10 cellular contexts compared by ENCODE assay signal in genomic region chr5:174750720-174751119, GRCh38. TPM values are rescaled to one million over a fixed set of nuclear protein-coding genes. Genes with fewer than 3 reads are reported as not detected.
DNase-seq lines count a peak whose midpoint lies in the region; ATAC-seq, FAIRE-seq and TF ChIP-seq lines count a peak whose summit lies in the region.
"Had no signal": no experiment of that assay in that cellular context is flagged by ENCODE, and none has a peak within 500 bp of the region (broad histone marks: within the 10 kb centered on the region; RNA-seq: fewer than 3 reads in every experiment).

No MANE protein-coding gene starts in this region.

- H3K27me3 Mint-ChIP-seq in H9 (ENCODE audit: low read depth) = peaks cover 93% of the 10 kb centered on the region
- H3K27me3 Mint-ChIP-seq in astrocyte (ENCODE audit: low read depth, unreplicated experiment) = peaks cover 62% of the 10 kb centered on the region

- H3K27ac ChIP-seq in H9 (ENCODE audit: insufficient read length, low read depth, low read length) (no peak overlapping the region), astrocyte (ENCODE audit: low read depth, low read length) (no peak overlapping the region), iPS DF 6.9 (ENCODE audit: low read length) (no peak overlapping the region)
- H3K27ac ChIP-seq: right lobe of liver had no signal

- H2BK12ac ChIP-seq in H9 (ENCODE audit: insufficient read length, low read depth, low read length) = no peak overlapping the region

- no peaks in the 10 kb centered on the region for H3K79me1 ChIP-seq in H9 (ENCODE audit: insufficient read depth, low read depth, low read length, poor library complexity, severe bottlenecking)

- no peak overlapping the region for H2BK5ac ChIP-seq in H9 (ENCODE audit: insufficient read length, low read length)

- no peak overlapping the region for H4K91ac ChIP-seq in H9 (ENCODE audit: insufficient read length, low read depth, low read length)

- H3K36me3 ChIP-seq in astrocyte (ENCODE audit: insufficient read depth, low read length) = no peaks in the 10 kb centered on the region
- H3K36me3 ChIP-seq in iPS DF 6.9 (ENCODE audit: control insufficient read depth, insufficient read depth, low read length) = no peaks in the 10 kb centered on the region
- no peaks in the 10 kb centered on the region for H3K36me3 ChIP-seq in skeletal muscle satellite cell (ENCODE audit: insufficient read depth, low read length)
- H3K36me3 ChIP-seq: right lobe of liver had no signal

- no peak for ATAC-seq in GM21619 (IDR thresholded peaks at IDR 0.05; ENCODE audit: unreplicated experiment)
- ATAC-seq: right lobe of liver had no signal

- no peak overlapping the region for H2BK15ac ChIP-seq in H9 (ENCODE audit: low read depth, low read length)

- H3K23ac ChIP-seq in H9 (ENCODE audit: insufficient read length, low read depth, low read length) = no peak overlapping the region

- no peak overlapping the region for H3T11ph ChIP-seq in H9 (ENCODE audit: low read length)

- H3K14ac ChIP-seq in H9 (ENCODE audit: insufficient read depth, low read length) = no peak overlapping the region

- H4K5ac ChIP-seq in H9 (ENCODE audit: insufficient read length, low read depth, low read length) = no peak overlapping the region

- H3K4me3 ChIP-seq in astrocyte (ENCODE audit: insufficient read depth, low read depth, low read length) = peak overlapping the region; percentile 65
- H3K4me3 ChIP-seq in iPS DF 6.9 (ENCODE audit: low read length) = peak overlapping the region; percentile 59; the same call in 1 of the 2 replicates
- peak overlapping the region; percentile 72 for H3K4me3 ChIP-seq in skeletal muscle satellite cell (ENCODE audit: low read length)
- H3K4me3 ChIP-seq: right lobe of liver had no signal

- H3K27me3 ChIP-seq in H9 (ENCODE audit: insufficient read depth, low read length) (peaks cover 22% of the 10 kb centered on the region), astrocyte (ENCODE audit: insufficient read depth, low read length) (peaks cover 11% of the 10 kb centered on the region), iPS DF 6.9 (ENCODE audit: control insufficient read depth, insufficient read depth, low read length) (peaks cover 19% of the 10 kb centered on the region), skeletal muscle satellite cell (ENCODE audit: control insufficient read depth, insufficient read depth, low read length) (peaks cover 2% of the 10 kb centered on the region)

- H2AK5ac ChIP-seq in H9 (ENCODE audit: insufficient read length, low read length) = no peak overlapping the region

- H3K23me2 ChIP-seq in H9 (ENCODE audit: insufficient read length, low read depth, low read length, poor library complexity, severe bottlenecking) = peaks cover 7% of the 10 kb centered on the region

- TF ChIP-seq CTCF in H9 (conservative IDR thresholded peaks at IDR 0.05) = no peak
- TF ChIP-seq CTCF in astrocyte (IDR thresholded peaks at IDR 0.05; ENCODE audit: insufficient read depth, low read depth, low read length) = no peak
- no peak for TF ChIP-seq CTCF in D721Med (IDR thresholded peaks at IDR 0.05; ENCODE audit: insufficient read depth, missing control alignments)

- H2BK20ac ChIP-seq in H9 (ENCODE audit: low read depth, low read length, poor library complexity, severe bottlenecking) = no peak overlapping the region

- H3K27ac Mint-ChIP-seq in H9 = no peak overlapping the region
- H3K27ac Mint-ChIP-seq in astrocyte (ENCODE audit: unreplicated experiment) = no peak overlapping the region
- H3K27ac Mint-ChIP-seq: activated naive CD8-positive, alpha-beta T cell had no signal

- WGBS in H9 (ENCODE audit: extremely low coverage, insufficient read length, low lambda C conversion rate) = no CpG with 5 or more reads among the region's 4 CpGs
- no CpG with 5 or more reads among the region's 4 CpGs for WGBS in iPS DF 6.9 (ENCODE audit: insufficient coverage, insufficient read length)

- H3K9me3 ChIP-seq in H9 (ENCODE audit: control insufficient read depth, low read depth, low read length) = no peaks in the 10 kb centered on the region
- H3K9me3 ChIP-seq in astrocyte (ENCODE audit: insufficient read depth, low read depth, low read length) = no peaks in the 10 kb centered on the region
- H3K9me3 ChIP-seq in iPS DF 6.9 (ENCODE audit: control insufficient read depth, insufficient read depth, low read length) = no peaks in the 10 kb centered on the region
- H3K9me3 ChIP-seq in skeletal muscle satellite cell (replicated peaks; ENCODE audit: low read length) = no peaks in the 10 kb centered on the region
- H3K9me3 ChIP-seq: right lobe of liver had no signal

- H3K4me1 Mint-ChIP-seq in H9 = peaks cover 3% of the 10 kb centered on the region in 2 experiments; a peak in 1 of 4 replicates
- no peaks in the 10 kb centered on the region for H3K4me1 Mint-ChIP-seq in astrocyte (ENCODE audit: low read depth, unreplicated experiment)

- no peak overlapping the region for H3K56ac ChIP-seq in H9 (ENCODE audit: insufficient read length, low read depth, low read length)

- H3K36me3 Mint-ChIP-seq in H9 (ENCODE audit: insufficient read depth in 1 of 3, low read depth in 3 of 3) (no peaks in the 10 kb centered on the region), astrocyte (ENCODE audit: low read depth, unreplicated experiment) (no peaks in the 10 kb centered on the region)
- H3K36me3 Mint-ChIP-seq: activated naive CD8-positive, alpha-beta T cell had no signal

- H3K9me3 Mint-ChIP-seq in H9 (no peaks in the 10 kb centered on the region), astrocyte (ENCODE audit: unreplicated experiment) (no peaks in the 10 kb centered on the region)

- H3K18ac ChIP-seq in H9 (ENCODE audit: insufficient read length, low read depth, low read length) = no peak overlapping the region

- H4K8ac ChIP-seq in H9 (replicated peaks; ENCODE audit: insufficient read length, low read depth, low read length) = no peak overlapping the region

- H2AFZ ChIP-seq in H9 (ENCODE audit: low read length) (no peak overlapping the region), astrocyte (ENCODE audit: low read depth, low read length) (no peak overlapping the region)

- H2BK120ac ChIP-seq in H9 (ENCODE audit: low read depth, low read length, poor library complexity, severe bottlenecking) = no peak overlapping the region

- H3K4me3 Mint-ChIP-seq in H9 (peak overlapping the region; percentile 64 to 79), astrocyte (ENCODE audit: unreplicated experiment) (peak overlapping the region; percentile 80)
- H3K4me3 Mint-ChIP-seq: activated naive CD8-positive, alpha-beta T cell had no signal

- FAIRE-seq in astrocyte (lab: Jason Lieb, UNC) (no peak), D721Med (lab: Jason Lieb, UNC) (no peak)

- H4K20me1 ChIP-seq in H9 (ENCODE audit: control insufficient read depth, insufficient read depth, insufficient read length) (no peaks in the 10 kb centered on the region), astrocyte (ENCODE audit: insufficient read depth, low read length) (no peaks in the 10 kb centered on the region)

- DNase-seq in H9 = no peak
- DNase-seq in astrocyte (ENCODE audit: low read depth) = peak; percentile 69
- no peak for DNase-seq in iPS DF 6.9 (ENCODE audit: low read depth, low spot score)
- DNase-seq in NCI-H1048 (lab: John Stamatoyannopoulos, UW) = no peak
- DNase-seq in D721Med (ENCODE audit: insufficient read length, low spot score) = no peak
- DNase-seq in SK-N-DZ (ENCODE audit: low spot score) = no peak
- DNase-seq: right lobe of liver had no signal

- H3K4me1 ChIP-seq in H9 (ENCODE audit: insufficient read depth, low read length) = no peaks in the 10 kb centered on the region
- H3K4me1 ChIP-seq in astrocyte (ENCODE audit: insufficient read depth, low read length) = no peaks in the 10 kb centered on the region
- no peaks in the 10 kb centered on the region for H3K4me1 ChIP-seq in iPS DF 6.9 (ENCODE audit: control insufficient read depth, insufficient read depth, low read length)
- H3K4me1 ChIP-seq in skeletal muscle satellite cell (ENCODE audit: control insufficient read depth, insufficient read depth, low read length) = peaks cover 8% of the 10 kb centered on the region
- H3K4me1 ChIP-seq: right lobe of liver had no signal

- H3K4ac ChIP-seq in H9 (ENCODE audit: low read depth, low read length) = no peak overlapping the region

- peak overlapping the region; percentile 79 for H3K4me2 ChIP-seq in H9 (ENCODE audit: insufficient read depth, insufficient read length, low read length)
- peak overlapping the region; percentile 90 for H3K4me2 ChIP-seq in astrocyte (ENCODE audit: low read length)
- peak overlapping the region; percentile 86 for H3K4me2 ChIP-seq in skeletal muscle satellite cell (ENCODE audit: low read length)

- no peak overlapping the region for H3K9ac ChIP-seq in H9 (ENCODE audit: extremely low read depth, insufficient read length, low read length)
- no peak overlapping the region for H3K9ac ChIP-seq in astrocyte (ENCODE audit: low read length)
- H3K9ac ChIP-seq in skeletal muscle satellite cell (ENCODE audit: low read depth, low read length) = peak overlapping the region; percentile 79

- H3K79me2 ChIP-seq in H9 (ENCODE audit: insufficient read depth, low read length) (no peaks in the 10 kb centered on the region), astrocyte (ENCODE audit: insufficient read depth, low read length) (no peaks in the 10 kb centered on the region)

RNA-seq across cellular contexts. Expression of gene MSX2, which starts 26.3 kb away (rescaled TPM):
- total RNA-seq in H9 (2021) (0.35 and 0.42 TPM in 2 replicates), astrocyte (5.6 and 12.0 TPM in 2 replicates)
- total RNA-seq in skeletal muscle satellite cell (2012; rRNA removed) = 0.76 and 1.1 TPM in 2 replicates
- polyA plus RNA-seq in SK-N-DZ (2014; cell fraction: cytosol; rRNA removed) = 2.6 and 3.7 TPM in 2 replicates
- 0.52 and 1.6 TPM in 2 replicates for polyA plus RNA-seq in SK-N-DZ (2014; cell fraction: nucleus; rRNA removed)
- total RNA-seq: right lobe of liver had no signal
